ENCODE assay signal across 8 cellular contexts in genomic region chr7:100803398-100804161, GRCh38. TPM values are rescaled to one million over a fixed set of nuclear protein-coding genes. Genes with fewer than 3 reads are reported as not detected.
DNase-seq lines count a peak whose midpoint lies in the region; FAIRE-seq and TF ChIP-seq lines count a peak whose summit lies in the region.

No MANE protein-coding gene starts in this region.

- 21 to 25% methylated on average over 15 to 19 of the region's 19 CpGs for WGBS in thyroid gland, 2 donors

- TF ChIP-seq CTCF in thyroid gland (IDR thresholded peaks at IDR 0.05): no peak

- TF ChIP-seq POLR2A in H54 (IDR thresholded peaks at IDR 0.05; ENCODE audit: low read depth, low read length) (no peak), thyroid gland (IDR thresholded peaks at IDR 0.05) (no peak)

- no peaks in the 10 kb centered on the region for H3K9me3 ChIP-seq in thyroid gland

- peaks cover 7 to 12% of the 10 kb centered on the region in 2 donors for H3K4me1 ChIP-seq in thyroid gland

- H3K27ac ChIP-seq in thyroid gland: no peak overlapping the region

- no peaks in the 10 kb centered on the region for H3K27me3 ChIP-seq in thyroid gland

- intact Hi-C loops in thyroid gland (cut with DNase I): no loop called here

- peak; percentile 23 for FAIRE-seq in H54 (lab: Jason Lieb, UNC)

- peaks cover 23 to 24% of the 10 kb centered on the region in 2 donors for H3K36me3 ChIP-seq in thyroid gland

- H3K4me3 ChIP-seq in thyroid gland (replicated peaks in 1 of 3): no peak overlapping the region

- peak; percentile 93 for DNase-seq in A172 (ENCODE audit: low spot score)
- DNase-seq in GM04504 (ENCODE audit: low read depth): peak; percentile 81
- peak; percentile 94 for DNase-seq in H54 (ENCODE audit: insufficient read length, low spot score)
- DNase-seq in Kasumi-1 (lab: John Stamatoyannopoulos, UW): peak; percentile 74 to 89
- DNase-seq in SHP77 treated with DMSO at 0.1 percent for 48 hours (lab: John Stamatoyannopoulos, UW): peak; percentile 75
- peak; percentile 51 for DNase-seq in dermis blood vessel endothelial cell
- DNase-seq in lung microvascular endothelial cell (ENCODE audit: low read depth in 2 of 2): peak; percentile 41 to 78
- peak; percentile 80 to 88 for DNase-seq in thyroid gland

RNA-seq across cellular contexts. Expression of gene EPHB4, which starts 23.7 kb away (rescaled TPM):
- 46.0 and 65.3 TPM in 2 replicates for total RNA-seq in A172 (2014; rRNA removed; shearing (Covaris generic))
- total RNA-seq in dermis blood vessel endothelial cell (415 and 590 TPM in 2 replicates), lung microvascular endothelial cell (250 and 393 TPM in 2 replicates), thyroid gland (10 to 100 TPM; 27.9 to 38.0 (median 35.1) TPM)

RNA-seq across cellular contexts. Expression of gene SLC12A9, which starts 48.9 kb away (rescaled TPM):
- 9.6 and 12.4 TPM in 2 replicates for total RNA-seq in A172 (2014; rRNA removed; shearing (Covaris generic))
- total RNA-seq in dermis blood vessel endothelial cell (37.1 and 39.9 TPM in 2 replicates), lung microvascular endothelial cell (34.0 and 39.3 TPM in 2 replicates), thyroid gland (10 to 100 TPM; 15.2 to 27.9 (median 17.2) TPM)
